ENCODE assay signal across 8 cellular contexts in the genomic region with DNA sequence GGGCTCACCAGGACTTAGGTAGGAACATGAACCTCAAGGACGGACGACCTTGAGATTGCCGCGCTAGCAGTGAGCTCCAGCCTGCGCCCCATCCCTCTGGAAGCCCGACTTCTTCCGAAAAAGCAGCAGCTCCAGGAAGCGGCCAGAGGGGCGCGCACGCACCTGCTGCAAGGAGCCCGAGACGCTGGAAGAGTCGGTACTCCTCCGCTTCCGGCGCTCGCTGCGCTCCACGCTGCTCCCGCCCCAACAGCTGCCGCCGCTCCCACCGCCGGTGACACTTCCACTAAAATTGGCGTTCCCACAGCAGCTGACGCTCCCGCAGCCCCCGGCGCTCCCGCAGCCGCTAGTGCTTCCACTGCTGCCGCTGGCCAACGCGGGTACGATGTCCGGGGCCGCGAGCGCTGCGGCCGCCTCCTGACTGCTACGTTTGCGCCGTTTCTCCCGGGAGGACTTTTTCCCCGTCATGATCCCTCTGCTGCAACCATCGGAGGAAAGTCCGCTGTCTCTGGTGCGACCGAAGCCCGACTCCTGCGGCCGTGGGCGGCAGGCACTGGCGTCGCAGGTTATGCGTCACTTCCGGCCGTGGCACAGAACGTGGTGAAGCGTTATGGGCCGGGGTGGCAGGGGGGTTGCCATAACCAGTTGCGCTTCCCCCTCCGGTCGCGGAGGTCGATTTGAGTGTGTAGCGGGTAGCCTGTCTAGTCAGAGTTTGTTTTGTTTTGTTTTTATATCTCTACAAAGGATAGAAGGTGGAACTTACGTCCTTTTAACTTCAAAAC. TPM values are rescaled to one million over a fixed set of nuclear protein-coding genes. Genes with fewer than 3 reads are reported as not detected.
DNase-seq lines count a peak whose midpoint lies in the region; ATAC-seq and TF ChIP-seq lines count a peak whose summit lies in the region.

A gene with protein sequence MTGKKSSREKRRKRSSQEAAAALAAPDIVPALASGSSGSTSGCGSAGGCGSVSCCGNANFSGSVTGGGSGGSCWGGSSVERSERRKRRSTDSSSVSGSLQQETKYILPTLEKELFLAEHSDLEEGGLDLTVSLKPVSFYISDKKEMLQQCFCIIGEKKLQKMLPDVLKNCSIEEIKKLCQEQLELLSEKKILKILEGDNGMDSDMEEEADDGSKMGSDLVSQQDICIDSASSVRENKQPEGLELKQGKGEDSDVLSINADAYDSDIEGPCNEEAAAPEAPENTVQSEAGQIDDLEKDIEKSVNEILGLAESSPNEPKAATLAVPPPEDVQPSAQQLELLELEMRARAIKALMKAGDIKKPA (minus strand): TSS at position 552 of the 779 bp plus-strand sequence. CDS start 87 bp downstream, at position 465.

- peaks cover 5% of the 10 kb centered on the region for H3K9me3 Mint-ChIP-seq in activated naive CD8-positive, alpha-beta T cell treated with anti-CD3 and anti-CD28 coated beads for 36 hours

- ATAC-seq in HG02571 (IDR thresholded peaks at IDR 0.05; ENCODE audit: unreplicated experiment), result peak; percentile 95

- H3K4me3 ChIP-seq in NB4 (ENCODE audit: low read depth, low read length) (peak within 1 kb of the TSS; percentile 79), ovary (peak within 1 kb of the TSS; percentile 82), thyroid gland (replicated peaks in 1 of 3) (peak within 1 kb of the TSS; percentile 67 to 97 (median 86))

- peak within 1 kb of the TSS; percentile 47 to 94 for H3K27ac ChIP-seq in ovary
- H3K27ac ChIP-seq in thyroid gland, result peak within 1 kb of the TSS; percentile 90 to 99 (median 99)

- peak; percentile 56 for TF ChIP-seq POLR2A in NB4 (IDR thresholded peaks at IDR 0.05; ENCODE audit: extremely low read depth, insufficient read length)
- TF ChIP-seq POLR2A in ovary (IDR thresholded peaks at IDR 0.05), result peak; percentile 56
- peak; percentile 47 to 95 for TF ChIP-seq POLR2A in thyroid gland (IDR thresholded peaks at IDR 0.05)

- peak; percentile 57 for TF ChIP-seq CTCF in GM10248 (IDR thresholded peaks at IDR 0.05; ENCODE audit: control extremely low read depth, extremely low read depth, low read depth, missing control alignments)
- TF ChIP-seq CTCF in NB4 (IDR thresholded peaks at IDR 0.05; ENCODE audit: low read depth, low read length), result no peak
- peak in 2 of 3 donors; percentile 22 to 45 for TF ChIP-seq CTCF in ovary (IDR thresholded peaks at IDR 0.05)
- TF ChIP-seq CTCF in thyroid gland (IDR thresholded peaks at IDR 0.05), result peak in 3 of 6 experiments; percentile 32 to 43 (median 34)

- H3K36me3 ChIP-seq in ovary (no peaks in the 10 kb centered on the region), thyroid gland (no peaks in the 10 kb centered on the region)

- peaks cover 26% of the 10 kb centered on the region for H3K4me1 Mint-ChIP-seq in activated naive CD8-positive, alpha-beta T cell treated with anti-CD3 and anti-CD28 coated beads for 36 hours

- DNase-seq in GM10248 (ENCODE audit: extremely low spot score) (peak; percentile 94), NB4 (ENCODE audit: low read depth) (peak; percentile 84), SKM-1 treated with dmso at 0.1 percent for 144 hours (lab: John Stamatoyannopoulos, UW; ENCODE audit: unreplicated experiment) (peak; percentile 88), head of caudate nucleus (peak; percentile 88 to 97 (median 95)), ovary (peak; percentile 91 to 96 (median 92)), thyroid gland (peak; percentile 95 to 96)
- peak; percentile 94 for DNase-seq in activated naive CD8-positive, alpha-beta T cell treated with anti-CD3 and anti-CD28 coated beads for 36 hours

- CTCF ChIA-PET in GM10248 (lab: Yijun Ruan, JAX), result interaction anchor here (1.1 to 1.6 kb wide), 4 partner anchors 9 to 97 kb away, joined by 3 to 4 read pairs (median 4); no protein-coding TSS in a partner anchor

- POLR2A ChIA-PET in GM10248 (lab: Yijun Ruan, JAX), result interaction anchor here (1.2 kb wide), 1 partner anchor 55 kb away, joined by 4 read pairs; a partner anchor contains a TSS

- peaks cover 22% of the 10 kb centered on the region for H3K36me3 Mint-ChIP-seq in activated naive CD8-positive, alpha-beta T cell treated with anti-CD3 and anti-CD28 coated beads for 36 hours

- peak within 1 kb of the TSS; percentile 99 for H3K27ac Mint-ChIP-seq in activated naive CD8-positive, alpha-beta T cell treated with anti-CD3 and anti-CD28 coated beads for 36 hours

- no peaks in the 10 kb centered on the region for H3K9me3 ChIP-seq in ovary
- no peaks in the 10 kb centered on the region for H3K9me3 ChIP-seq in thyroid gland

- TF ChIP-seq EP300 in ovary (IDR thresholded peaks at IDR 0.05), result no peak

- intact Hi-C loops in head of caudate nucleus (cut with DNase I), result loop anchor here (5.0 kb wide), 1 partner anchor 55 kb away; a partner anchor contains a TSS
- intact Hi-C loops in ovary (cut with DNase I), result no loop called here
- intact Hi-C loops in thyroid gland (cut with DNase I), result loop anchor here (5.0 kb wide), 1 partner anchor 65 kb away; a partner anchor contains a TSS

- no peaks in the 10 kb centered on the region for H3K27me3 Mint-ChIP-seq in activated naive CD8-positive, alpha-beta T cell treated with anti-CD3 and anti-CD28 coated beads for 36 hours

- H3K27me3 ChIP-seq in ovary, result no peaks in the 10 kb centered on the region
- no peaks in the 10 kb centered on the region for H3K27me3 ChIP-seq in thyroid gland

- H3K4me1 ChIP-seq in ovary (ENCODE audit: insufficient read depth) (peaks cover 2% of the 10 kb centered on the region), thyroid gland (peaks cover 4 to 5% of the 10 kb centered on the region in 2 donors)

- H3K4me3 Mint-ChIP-seq in activated naive CD8-positive, alpha-beta T cell treated with anti-CD3 and anti-CD28 coated beads for 36 hours, result peak within 1 kb of the TSS; percentile 98

- 0 to 1% (median 1%) methylated on average over 52 to 70 of the region's 70 CpGs for WGBS in ovary, 3 donors
- 1% methylated on average over 32 to 58 of the region's 70 CpGs for WGBS in thyroid gland, 2 donors

RNA-seq across cellular contexts. Expression of the gene that starts here (rescaled TPM):
- 10 to 100 TPM; 19.3 to 20.8 TPM for total RNA-seq in activated naive CD8-positive, alpha-beta T cell treated with anti-CD3 and anti-CD28 coated beads for 36 hours
- total RNA-seq in ovary (10 to 100 TPM in 5 of 7 donors, 1 to 10 TPM in 2; 8.5 to 15.0 (median 10.5) TPM), thyroid gland (100 to 1,000 TPM in 1 of 4 donors, 10 to 100 TPM in 3; 54.9 to 110 (median 56.5) TPM)
- 10 to 100 TPM in 1 of 2 donors, 1 to 10 TPM in 1; 6.7 to 14.0 TPM for polyA plus RNA-seq in ovary

Comparison
In these comparisons a context has a peak if more than half of its experiments do, and no peak if none do; other contexts are left out.
1. Peak in every context shown above with its lines: DNase-seq, ATAC-seq, H3K4me3 ChIP-seq and H3K27ac ChIP-seq.
2. intact Hi-C loops: an anchor here in head of caudate nucleus (5.0 kb wide) and thyroid gland (5.0 kb wide); none called in ovary.